1 cellular context compared by ENCODE assay signal in the genomic region with DNA sequence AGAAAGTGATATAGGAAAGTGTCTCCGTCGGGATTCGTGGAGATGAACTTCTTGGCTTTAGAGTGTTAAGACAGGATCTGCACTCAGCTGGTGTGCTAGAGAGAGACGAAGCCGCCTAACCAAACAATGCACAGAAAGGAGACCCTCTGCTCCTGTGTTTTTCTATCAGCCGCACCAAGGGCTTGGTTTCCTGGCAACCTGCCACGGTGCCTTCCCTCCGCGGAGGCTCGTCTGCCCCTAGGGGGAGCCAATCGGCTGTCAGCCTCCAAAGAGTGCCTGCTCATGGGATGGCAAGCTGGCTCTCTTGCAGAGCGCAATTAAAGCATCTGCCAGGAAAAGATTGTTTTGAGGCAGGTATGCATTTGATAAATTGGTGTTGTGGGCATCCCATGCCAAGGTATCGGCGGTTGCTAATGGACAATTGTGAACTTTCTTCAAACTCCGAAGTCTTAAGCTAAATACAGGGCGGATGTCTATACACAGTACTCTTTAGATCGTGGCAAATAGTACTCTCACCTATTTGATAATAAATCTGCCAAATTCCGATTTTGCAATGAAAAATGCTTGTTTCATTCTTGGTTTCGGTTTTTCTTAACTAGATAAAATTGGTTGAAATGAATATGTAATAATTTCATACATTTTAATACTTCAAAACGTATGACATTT.
TF ChIP-seq lines count a peak whose summit lies in the region.

No MANE protein-coding gene starts in this region.

TF ChIP-seq in HepG2, 621 proteins besides CTCF, POLR2A, EP300 and RAD21 (continued from another document):
- TF ChIP-seq, protein P1, sequence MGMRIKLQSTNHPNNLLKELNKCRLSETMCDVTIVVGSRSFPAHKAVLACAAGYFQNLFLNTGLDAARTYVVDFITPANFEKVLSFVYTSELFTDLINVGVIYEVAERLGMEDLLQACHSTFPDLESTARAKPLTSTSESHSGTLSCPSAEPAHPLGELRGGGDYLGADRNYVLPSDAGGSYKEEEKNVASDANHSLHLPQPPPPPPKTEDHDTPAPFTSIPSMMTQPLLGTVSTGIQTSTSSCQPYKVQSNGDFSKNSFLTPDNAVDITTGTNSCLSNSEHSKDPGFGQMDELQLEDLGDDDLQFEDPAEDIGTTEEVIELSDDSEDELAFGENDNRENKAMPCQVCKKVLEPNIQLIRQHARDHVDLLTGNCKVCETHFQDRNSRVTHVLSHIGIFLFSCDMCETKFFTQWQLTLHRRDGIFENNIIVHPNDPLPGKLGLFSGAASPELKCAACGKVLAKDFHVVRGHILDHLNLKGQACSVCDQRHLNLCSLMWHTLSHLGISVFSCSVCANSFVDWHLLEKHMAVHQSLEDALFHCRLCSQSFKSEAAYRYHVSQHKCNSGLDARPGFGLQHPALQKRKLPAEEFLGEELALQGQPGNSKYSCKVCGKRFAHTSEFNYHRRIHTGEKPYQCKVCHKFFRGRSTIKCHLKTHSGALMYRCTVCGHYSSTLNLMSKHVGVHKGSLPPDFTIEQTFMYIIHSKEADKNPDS (CRISPR knock-in tag; IDR thresholded peaks at IDR 0.05), result no peak
- TF ChIP-seq NR2F6 (IDR thresholded peaks at IDR 0.05) (no peak), NR2F6 (CRISPR knock-in tag; IDR thresholded peaks at IDR 0.05) (0 out of 2 replicates have a peak, but pooled peaks have one; percentile 19), FOXP1 (IDR thresholded peaks at IDR 0.05) (no peak), FOXP1 (CRISPR knock-in tag; IDR thresholded peaks at IDR 0.05) (no peak), KLF9 (CRISPR knock-in tag; IDR thresholded peaks at IDR 0.05; ENCODE audit: low read depth) (no peak), ZNF569 (CRISPR knock-in tag; IDR thresholded peaks at IDR 0.05; ENCODE audit: borderline replicate concordance) (no peak), FOSL2 (CRISPR knock-in tag; IDR thresholded peaks at IDR 0.05) (peak; percentile 20; the same call in 1 of the 2 replicates), RARG (CRISPR knock-in tag; IDR thresholded peaks at IDR 0.05; ENCODE audit: low read depth) (no peak), PAX8 (CRISPR knock-in tag; IDR thresholded peaks at IDR 0.05; ENCODE audit: borderline replicate concordance) (no peak), MIER2 (CRISPR knock-in tag; IDR thresholded peaks at IDR 0.05) (0 out of 2 replicates have a peak, but pooled peaks have one; percentile 59), PHB2 (IDR thresholded peaks at IDR 0.05; ENCODE audit: partially characterized antibody) (no peak), ZFP36L2 (CRISPR knock-in tag; IDR thresholded peaks at IDR 0.05) (no peak), GPN1 (CRISPR knock-in tag; IDR thresholded peaks at IDR 0.05; ENCODE audit: borderline replicate concordance) (no peak), XRCC5 (optimal IDR thresholded peaks at IDR 0.05; ENCODE audit: low read length) (peak; percentile 87), HOXA7 (CRISPR knock-in tag; IDR thresholded peaks at IDR 0.05) (no peak), SALL1 (CRISPR knock-in tag; IDR thresholded peaks at IDR 0.05) (peak; percentile 40; the same call in 1 of the 2 replicates), ZNF256 (CRISPR knock-in tag; conservative IDR thresholded peaks at IDR 0.05) (no peak), ZNF101 (CRISPR knock-in tag; IDR thresholded peaks at IDR 0.05; ENCODE audit: borderline replicate concordance, low read depth) (no peak), SIN3A (IDR thresholded peaks at IDR 0.05; ENCODE audit: borderline replicate concordance, low read depth, low read length) (no peak), SMYD3 (CRISPR knock-in tag; IDR thresholded peaks at IDR 0.05) (no peak)
- TF ChIP-seq, protein P2, sequence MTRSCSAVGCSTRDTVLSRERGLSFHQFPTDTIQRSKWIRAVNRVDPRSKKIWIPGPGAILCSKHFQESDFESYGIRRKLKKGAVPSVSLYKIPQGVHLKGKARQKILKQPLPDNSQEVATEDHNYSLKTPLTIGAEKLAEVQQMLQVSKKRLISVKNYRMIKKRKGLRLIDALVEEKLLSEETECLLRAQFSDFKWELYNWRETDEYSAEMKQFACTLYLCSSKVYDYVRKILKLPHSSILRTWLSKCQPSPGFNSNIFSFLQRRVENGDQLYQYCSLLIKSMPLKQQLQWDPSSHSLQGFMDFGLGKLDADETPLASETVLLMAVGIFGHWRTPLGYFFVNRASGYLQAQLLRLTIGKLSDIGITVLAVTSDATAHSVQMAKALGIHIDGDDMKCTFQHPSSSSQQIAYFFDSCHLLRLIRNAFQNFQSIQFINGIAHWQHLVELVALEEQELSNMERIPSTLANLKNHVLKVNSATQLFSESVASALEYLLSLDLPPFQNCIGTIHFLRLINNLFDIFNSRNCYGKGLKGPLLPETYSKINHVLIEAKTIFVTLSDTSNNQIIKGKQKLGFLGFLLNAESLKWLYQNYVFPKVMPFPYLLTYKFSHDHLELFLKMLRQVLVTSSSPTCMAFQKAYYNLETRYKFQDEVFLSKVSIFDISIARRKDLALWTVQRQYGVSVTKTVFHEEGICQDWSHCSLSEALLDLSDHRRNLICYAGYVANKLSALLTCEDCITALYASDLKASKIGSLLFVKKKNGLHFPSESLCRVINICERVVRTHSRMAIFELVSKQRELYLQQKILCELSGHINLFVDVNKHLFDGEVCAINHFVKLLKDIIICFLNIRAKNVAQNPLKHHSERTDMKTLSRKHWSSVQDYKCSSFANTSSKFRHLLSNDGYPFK (CRISPR knock-in tag; IDR thresholded peaks at IDR 0.05; ENCODE audit: borderline replicate concordance), result no peak
- TF ChIP-seq, protein P3, sequence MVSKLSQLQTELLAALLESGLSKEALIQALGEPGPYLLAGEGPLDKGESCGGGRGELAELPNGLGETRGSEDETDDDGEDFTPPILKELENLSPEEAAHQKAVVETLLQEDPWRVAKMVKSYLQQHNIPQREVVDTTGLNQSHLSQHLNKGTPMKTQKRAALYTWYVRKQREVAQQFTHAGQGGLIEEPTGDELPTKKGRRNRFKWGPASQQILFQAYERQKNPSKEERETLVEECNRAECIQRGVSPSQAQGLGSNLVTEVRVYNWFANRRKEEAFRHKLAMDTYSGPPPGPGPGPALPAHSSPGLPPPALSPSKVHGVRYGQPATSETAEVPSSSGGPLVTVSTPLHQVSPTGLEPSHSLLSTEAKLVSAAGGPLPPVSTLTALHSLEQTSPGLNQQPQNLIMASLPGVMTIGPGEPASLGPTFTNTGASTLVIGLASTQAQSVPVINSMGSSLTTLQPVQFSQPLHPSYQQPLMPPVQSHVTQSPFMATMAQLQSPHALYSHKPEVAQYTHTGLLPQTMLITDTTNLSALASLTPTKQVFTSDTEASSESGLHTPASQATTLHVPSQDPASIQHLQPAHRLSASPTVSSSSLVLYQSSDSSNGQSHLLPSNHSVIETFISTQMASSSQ (IDR thresholded peaks at IDR 0.05; ENCODE audit: low read depth), result no peak
- TF ChIP-seq, protein P3 (CRISPR knock-in tag; IDR thresholded peaks at IDR 0.05; ENCODE audit: borderline replicate concordance), result no peak
